11 cellular contexts compared by ENCODE assay signal in genomic region chr13:99214232-99214631, GRCh38. TPM values are rescaled to one million over a fixed set of nuclear protein-coding genes. Genes with fewer than 3 reads are reported as not detected.
DNase-seq lines count a peak whose midpoint lies in the region; ATAC-seq and TF ChIP-seq lines count a peak whose summit lies in the region.
"Had no signal": no experiment of that assay in that cellular context is flagged by ENCODE, and none has a peak within 500 bp of the region (broad histone marks: within the 10 kb centered on the region; RNA-seq: fewer than 3 reads in every experiment).

No MANE protein-coding gene starts in this region.

- no peaks in the 10 kb centered on the region for H3K9me3 Mint-ChIP-seq in memory B cell
- H3K9me3 Mint-ChIP-seq in endothelial cell (ENCODE audit: unreplicated experiment): no peaks in the 10 kb centered on the region

- ATAC-seq in GM21825 (IDR thresholded peaks at IDR 0.05; ENCODE audit: unreplicated experiment) (peak; percentile 71), memory B cell (ENCODE audit: low read depth) (peak; percentile 77), HG03159 (IDR thresholded peaks at IDR 0.05; ENCODE audit: unreplicated experiment) (no peak)
- ATAC-seq: sciatic nerve had no signal

- H3K4me3 ChIP-seq in GM12865 (ENCODE audit: low read depth, low read length): no peak overlapping the region

- H3K27ac Mint-ChIP-seq in memory B cell (peak overlapping the region; percentile 10), endothelial cell (ENCODE audit: unreplicated experiment) (no peak overlapping the region)

- DNase-seq in GM12865 (ENCODE audit: low read depth) (peak; percentile 61), T-helper 2 cell (peak in 3 of 5 experiments; percentile 25 to 58 (median 39)), memory B cell (ENCODE audit: low spot score in 2 of 2) (no peak), endothelial cell (ENCODE audit: low spot score) (no peak), NCI-H2029 treated with DMSO at 0.1 percent for 48 hours (lab: John Stamatoyannopoulos, UW) (no peak), SKM-1 treated with dmso at 0.1 percent for 144 hours (lab: John Stamatoyannopoulos, UW; ENCODE audit: unreplicated experiment) (no peak)

- TF ChIP-seq CTCF in GM12865 (IDR thresholded peaks at IDR 0.05; ENCODE audit: insufficient read depth, low read depth, low read length, missing control alignments) (no peak), endothelial cell (IDR thresholded peaks at IDR 0.05; ENCODE audit: unreplicated experiment) (no peak)

- no peaks in the 10 kb centered on the region for H3K27me3 Mint-ChIP-seq in memory B cell
- peaks cover 3% of the 10 kb centered on the region for H3K27me3 Mint-ChIP-seq in endothelial cell (ENCODE audit: unreplicated experiment)

- H3K4me3 Mint-ChIP-seq in memory B cell (peak overlapping the region; percentile 35), endothelial cell (ENCODE audit: unreplicated experiment) (no peak overlapping the region)

- H3K4me1 Mint-ChIP-seq in memory B cell (peaks cover 48% of the 10 kb centered on the region), endothelial cell (ENCODE audit: unreplicated experiment) (peaks cover 9% of the 10 kb centered on the region)

- H3K36me3 Mint-ChIP-seq in memory B cell (peaks cover 18% of the 10 kb centered on the region), endothelial cell (ENCODE audit: low read depth, unreplicated experiment) (peaks cover 5% of the 10 kb centered on the region)

RNA-seq across cellular contexts. Expression of gene UBAC2, which starts 13.6 kb away (rescaled TPM):
- total RNA-seq in endothelial cell (ENCODE audit: unreplicated experiment): 58.6 TPM

RNA-seq across cellular contexts. Expression of gene GPR18, which starts 43.9 kb away (rescaled TPM):
- not detected for total RNA-seq in endothelial cell (ENCODE audit: unreplicated experiment)
- total RNA-seq: endothelial cell of umbilical vein, RPMI7951, sciatic nerve had no signal

Comparison
In these comparisons a context has a peak if more than half of its experiments do, and no peak if none do; other contexts are left out.
1. DNase-seq: peak in GM12865 (single experiment) and T-helper 2 cell (3 of 5); none in memory B cell (0 of 2), endothelial cell (single experiment), NCI-H2029 treated with DMSO at 0.1 percent for 48 hours (single experiment) and SKM-1 treated with dmso at 0.1 percent for 144 hours (single experiment).